Comparison of ENCODE assay signal across 17 cellular contexts in the genomic region with DNA sequence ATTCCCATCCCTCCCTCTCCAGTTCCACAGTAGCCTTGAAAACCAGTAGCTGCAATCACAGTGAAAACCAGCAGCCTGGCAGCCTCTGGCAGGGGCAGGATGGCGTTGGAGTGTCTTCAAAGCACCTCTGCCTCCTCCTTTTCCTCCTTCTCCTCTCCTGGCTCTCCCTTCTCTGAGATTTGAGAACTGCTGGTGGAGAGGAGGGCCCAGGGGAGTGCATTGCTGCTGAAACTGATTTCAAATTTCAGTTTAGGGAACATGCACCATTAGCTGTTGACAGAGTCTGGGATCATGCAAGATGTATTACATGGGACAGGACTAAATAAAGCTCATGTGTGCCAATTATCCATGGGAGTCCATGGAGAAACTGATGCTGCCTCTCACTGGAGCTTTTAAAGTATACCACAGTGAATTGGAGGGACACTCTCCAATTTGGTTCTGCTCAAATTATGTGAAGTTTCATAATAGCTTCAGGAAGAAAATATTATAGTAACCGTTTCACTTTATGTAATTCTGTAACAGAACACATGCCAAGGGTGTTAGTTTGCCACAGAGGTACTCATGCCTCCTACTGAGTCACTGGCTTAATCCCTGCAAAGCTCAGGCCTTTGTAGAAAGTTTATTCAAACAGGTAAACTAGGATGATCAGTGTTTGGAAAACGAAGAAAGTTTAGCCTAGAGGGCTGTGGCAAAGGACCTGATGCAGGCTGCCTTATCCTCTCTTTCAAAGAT.
A peak's percentile ranks its signal among the peaks of the same experiment; 100 is the strongest.
DNase-seq lines count a peak whose midpoint lies in the region; ATAC-seq and TF ChIP-seq lines count a peak whose summit lies in the region.
"Had no signal": no experiment of that assay in that cellular context is flagged by ENCODE, and none has a peak within 500 bp of the region (broad histone marks: within the 10 kb centered on the region; RNA-seq: fewer than 3 reads in every experiment).

No MANE protein-coding gene starts in this region.

- intact Hi-C loops in right lobe of liver (cut with DNase I) = no loop called here

- no peak overlapping the region for H3K9ac ChIP-seq in endodermal cell (ENCODE audit: extremely low read depth, low read length, poor library complexity, severe bottlenecking)

- H3K36me3 ChIP-seq in ACC112 (ENCODE audit: insufficient read depth, low read length) = no peaks in the 10 kb centered on the region
- H3K36me3 ChIP-seq in endodermal cell (ENCODE audit: control insufficient read depth, insufficient read depth, low read length) = peaks cover 13% of the 10 kb centered on the region
- no peaks in the 10 kb centered on the region for H3K36me3 ChIP-seq in right lobe of liver
- H3K36me3 ChIP-seq: suprapubic skin had no signal

- H3K27me3 Mint-ChIP-seq in endodermal cell (ENCODE audit: insufficient read depth) (no peaks in the 10 kb centered on the region), nephron (ENCODE audit: low read depth) (no peaks in the 10 kb centered on the region)

- H3K9me3 ChIP-seq in endodermal cell (ENCODE audit: control insufficient read depth, low read length) = no peaks in the 10 kb centered on the region
- no peaks in the 10 kb centered on the region for H3K9me3 ChIP-seq in right lobe of liver
- H3K9me3 ChIP-seq: A549, suprapubic skin had no signal

- H3K4me3 Mint-ChIP-seq in endodermal cell = no peak overlapping the region
- H3K4me3 Mint-ChIP-seq in nephron = no peak overlapping the region
- H3K4me3 Mint-ChIP-seq: activated naive CD4-positive, alpha-beta T cell treated with anti-CD3 and anti-CD28 coated beads for 36 hours; immature natural killer cell had no signal

- H3K4me1 ChIP-seq in ACC112 (ENCODE audit: control insufficient read depth, insufficient read depth, low read length, unreplicated experiment) (peaks cover 30% of the 10 kb centered on the region), endodermal cell (ENCODE audit: control insufficient read depth, insufficient read depth, low read length) (no peaks in the 10 kb centered on the region), right lobe of liver (no peaks in the 10 kb centered on the region)

- 67% methylated on average over 3 of the region's 3 CpGs; no CpG with 5 or more reads in 1 of the 2 experiments for WGBS in endodermal cell (ENCODE audit: insufficient coverage in 1 of 2, insufficient read length in 1 of 2), 2 experiments
- WGBS in right lobe of liver (ENCODE audit: insufficient coverage, low coverage, low lambda C conversion rate, missing lambda C conversion rate) = 53% methylated on average over 3 of the region's 3 CpGs

- ATAC-seq in GM21619 (IDR thresholded peaks at IDR 0.05; ENCODE audit: unreplicated experiment) (no peak), right lobe of liver (no peak), HG02884 (IDR thresholded peaks at IDR 0.05; ENCODE audit: unreplicated experiment) (no peak)

- H3K27me3 ChIP-seq in ACC112 (ENCODE audit: insufficient read depth, low read length) = no peaks in the 10 kb centered on the region
- H3K27me3 ChIP-seq in endodermal cell (ENCODE audit: control insufficient read depth, insufficient read depth, low read length, poor library complexity, severe bottlenecking) = no peaks in the 10 kb centered on the region
- no peaks in the 10 kb centered on the region for H3K27me3 ChIP-seq in right lobe of liver
- H3K27me3 ChIP-seq: suprapubic skin had no signal

- DNase-seq in NCI-H226 (peak; percentile 42), endodermal cell (peak; percentile 51), right lobe of liver (no peak), NCI-H2227 treated with DMSO at 0.1 percent for 48 hours (lab: John Stamatoyannopoulos, UW) (no peak)
- DNase-seq: activated CD8-positive, alpha-beta memory T cell treated with anti-CD3 and anti-CD28 coated beads for 24 hours; activated naive CD4-positive, alpha-beta T cell treated with anti-CD3 and anti-CD28 coated beads for 36 hours; DMS 273 treated with DMSO at 0.1 percent for 48 hours; immature natural killer cell; NCI-H524 treated with DMSO at 0.1 percent for 48 hours; retina; SIG-M5 had no signal

- TF ChIP-seq CTCF in endodermal cell (conservative IDR thresholded peaks at IDR 0.05) (no peak), nephron (IDR thresholded peaks at IDR 0.05; ENCODE audit: unreplicated experiment in 3 of 3) (no peak), right lobe of liver (IDR thresholded peaks at IDR 0.05) (no peak)

- H3K4me1 Mint-ChIP-seq in endodermal cell (peaks cover 27% of the 10 kb centered on the region), nephron (peaks cover 50% of the 10 kb centered on the region)

- H3K36me3 Mint-ChIP-seq in endodermal cell (ENCODE audit: low read depth) (peaks cover 5% of the 10 kb centered on the region), nephron (ENCODE audit: low read depth) (peaks cover 17% of the 10 kb centered on the region)
- H3K36me3 Mint-ChIP-seq: immature natural killer cell had no signal

- H3K27ac ChIP-seq in ACC112 (ENCODE audit: low read depth, low read length) = peak overlapping the region; percentile 35
- no peak overlapping the region for H3K27ac ChIP-seq in endodermal cell (ENCODE audit: low read depth, low read length)
- no peak overlapping the region for H3K27ac ChIP-seq in right lobe of liver
- H3K27ac ChIP-seq: suprapubic skin had no signal

- TF ChIP-seq POLR2A in right lobe of liver (IDR thresholded peaks at IDR 0.05) = no peak

- H3K9me3 Mint-ChIP-seq in endodermal cell = no peaks in the 10 kb centered on the region
- no peaks in the 10 kb centered on the region for H3K9me3 Mint-ChIP-seq in nephron
- H3K9me3 Mint-ChIP-seq: activated naive CD4-positive, alpha-beta T cell treated with anti-CD3 and anti-CD28 coated beads for 36 hours; immature natural killer cell had no signal

- H3K79me2 ChIP-seq in ACC112 (ENCODE audit: control insufficient read depth, insufficient read depth, low read length, unreplicated experiment) = no peaks in the 10 kb centered on the region

- peak overlapping the region; percentile 12 for H3K27ac Mint-ChIP-seq in endodermal cell
- peak overlapping the region in 2 of 3 experiments; percentile 49 to 67 for H3K27ac Mint-ChIP-seq in nephron
- H3K27ac Mint-ChIP-seq: activated naive CD4-positive, alpha-beta T cell treated with anti-CD3 and anti-CD28 coated beads for 36 hours; immature natural killer cell had no signal

- H3K4me3 ChIP-seq in ACC112 (ENCODE audit: low read depth, low read length) (peak overlapping the region; percentile 1; the same call in 1 of the 2 replicates), endodermal cell (ENCODE audit: low read length) (no peak overlapping the region), right lobe of liver (no peak overlapping the region)
- H3K4me3 ChIP-seq: A549, suprapubic skin had no signal

- H2AFZ ChIP-seq in ACC112 (ENCODE audit: low read length, unreplicated experiment) = no peak overlapping the region

Comparison
In these comparisons a context has a peak if more than half of its experiments do, and no peak if none do; other contexts are left out.
1. DNase-seq: peak in NCI-H226 (single experiment) and endodermal cell (single experiment); none in right lobe of liver (0 of 3) and NCI-H2227 treated with DMSO at 0.1 percent for 48 hours (single experiment).